ENCODE assay signal across 8 cellular contexts in genomic region chr1:99808391-99809115, GRCh38. TPM values are rescaled to one million over a fixed set of nuclear protein-coding genes. Genes with fewer than 3 reads are reported as not detected.
DNase-seq lines count a peak whose midpoint lies in the region; ATAC-seq, FAIRE-seq and TF ChIP-seq lines count a peak whose summit lies in the region.

No MANE protein-coding gene starts in this region.

- H4K91ac ChIP-seq in H1 (replicated peaks; ENCODE audit: insufficient read length, low read length): no peak overlapping the region

- POLR2A ChIA-PET in H1 (lab: Charles Lee; ENCODE audit: partially characterized antibody): no interaction called here

- peak overlapping the region in 1 of 4 experiments; percentile 8; a peak in 2 of 7 replicates for H3K9ac ChIP-seq in H1 (replicated peaks in 1 of 4; ENCODE audit: extremely low read depth in 1 of 4, low read depth in 3 of 4, low read length in 3 of 4)

- H3K18ac ChIP-seq in H1 (ENCODE audit: extremely low read depth, low read length): no peak overlapping the region

- no peak overlapping the region for H2AK5ac ChIP-seq in H1 (ENCODE audit: low read depth, low read length)

- no peaks in the 10 kb centered on the region for H3K79me1 ChIP-seq in H1 (ENCODE audit: low read depth, low read length)

- no peak overlapping the region for H2BK120ac ChIP-seq in H1 (replicated peaks; ENCODE audit: low read depth, low read length)

- H2AFZ ChIP-seq in H1 (ENCODE audit: low read length): peak overlapping the region; percentile 100

- no peak overlapping the region for H3K4ac ChIP-seq in H1 (replicated peaks; ENCODE audit: insufficient read length, low read depth, low read length)

- no peak overlapping the region for H4K5ac ChIP-seq in H1 (ENCODE audit: insufficient read length, low read depth, low read length)

- H3K4me3 ChIP-seq in H1 (ENCODE audit: extremely low read depth in 1 of 4, insufficient read depth in 2 of 4, low read depth in 3 of 4, low read length in 4 of 4) (no peak overlapping the region), thyroid gland (replicated peaks in 1 of 3) (no peak overlapping the region)

- peak; percentile 84 for DNase-seq in CD1c-positive myeloid dendritic cell (ENCODE audit: extremely low spot score)
- DNase-seq in NCI-H1436 (lab: John Stamatoyannopoulos, UW): peak; percentile 77
- DNase-seq in SKM-1 treated with dmso at 0.1 percent for 144 hours (lab: John Stamatoyannopoulos, UW; ENCODE audit: unreplicated experiment): peak; percentile 72
- peak in 1 of 2 experiments; percentile 9 for DNase-seq in H1 (ENCODE audit: low read depth in 1 of 2, low spot score in 2 of 2)
- peak; percentile 91 for DNase-seq in medulla oblongata (ENCODE audit: extremely low spot score)
- peak in 1 of 2 donors; percentile 5 for DNase-seq in thyroid gland

- no peaks in the 10 kb centered on the region for H4K20me1 ChIP-seq in H1 (replicated peaks in 1 of 2; ENCODE audit: control insufficient read depth in 1 of 2, insufficient read depth in 2 of 2, low read length in 2 of 2)

- no peaks in the 10 kb centered on the region for H3K79me2 ChIP-seq in H1 (ENCODE audit: control insufficient read depth in 1 of 2, insufficient read depth in 2 of 2, low read length in 2 of 2)

- no peak for TF ChIP-seq POLR2A in H1 (IDR thresholded peaks at IDR 0.05; ENCODE audit: control extremely low read depth in 1 of 2, low read depth in 2 of 2, low read length in 2 of 2)
- no peak for TF ChIP-seq POLR2A in thyroid gland (IDR thresholded peaks at IDR 0.05)

- no peak overlapping the region for H2BK20ac ChIP-seq in H1 (ENCODE audit: low read length)

- H3K56ac ChIP-seq in H1 (replicated peaks; ENCODE audit: insufficient read length, low read depth, low read length): no peak overlapping the region

- no peak for TF ChIP-seq EP300 in H1 (IDR thresholded peaks at IDR 0.05; ENCODE audit: borderline replicate concordance in 1 of 2, low read depth in 2 of 2, low read length in 2 of 2)

- H2BK15ac ChIP-seq in H1 (ENCODE audit: low read length): no peak overlapping the region

- WGBS in H1 (ENCODE audit: extremely low coverage in 1 of 2, insufficient coverage in 1 of 2, insufficient read length in 1 of 2, insufficient replicate concordance in 2 of 2, low coverage in 1 of 2, low lambda C conversion rate in 2 of 2, missing lambda C conversion rate in 1 of 2), 2 experiments: 22% methylated on average over 7 of the region's 7 CpGs; no CpG with 5 or more reads in 1 of the 2 experiments
- whole genome bisulfite sequencing in thyroid gland, 2 donors: 8 to 9% methylated on average over 7 of the region's 7 CpGs

- H3K23me2 ChIP-seq in H1 (ENCODE audit: low read depth, low read length): no peaks in the 10 kb centered on the region

- peak; percentile 96 for FAIRE-seq in H1 (lab: Jason Lieb, UNC)

- H3K27ac ChIP-seq in H1 (ENCODE audit: low read depth, low read length): no peak overlapping the region
- H3K27ac ChIP-seq in thyroid gland: peak overlapping the region in 2 of 3 donors; percentile 59 to 60

- intact Hi-C loops in thyroid gland (cut with DNase I): loop anchor here (5.0 to 10.0 kb wide), 2 partner anchors 644 to 1056 kb away; no protein-coding TSS in a partner anchor

- peak; percentile 95 for ATAC-seq in GM18519 (IDR thresholded peaks at IDR 0.05; ENCODE audit: low FRiP score, unreplicated experiment)
- ATAC-seq in HG02973 (IDR thresholded peaks at IDR 0.05; ENCODE audit: unreplicated experiment): peak; percentile 86

- H2BK5ac ChIP-seq in H1 (ENCODE audit: low read depth, low read length): no peak overlapping the region

- TF ChIP-seq RAD21 in H1 (IDR thresholded peaks at IDR 0.05 in 1 of 2, conservative IDR thresholded peaks at IDR 0.05 in 1 of 2; ENCODE audit: low read depth in 2 of 2, low read length in 2 of 2): peak; percentile 91 to 92

- H3K4me2 ChIP-seq in H1 (ENCODE audit: insufficient read depth in 1 of 2, low read depth in 2 of 2, low read length in 2 of 2): no peak overlapping the region

- H2BK12ac ChIP-seq in H1 (ENCODE audit: low read depth, low read length): no peak overlapping the region

- H4K8ac ChIP-seq in H1 (ENCODE audit: extremely low read depth, insufficient read depth, low read length): no peak overlapping the region

- H3K14ac ChIP-seq in H1 (ENCODE audit: insufficient read length): no peak overlapping the region

- CTCF ChIA-PET in H1 (lab: Charles Lee; ENCODE audit: partially characterized antibody): interaction anchor here (1.5 to 2.1 kb wide), 2 partner anchors 225 to 267 kb away, joined by 4 to 8 read pairs; no protein-coding TSS in a partner anchor

- no peaks in the 10 kb centered on the region for H3K36me3 ChIP-seq in H1 (ENCODE audit: control insufficient read depth in 2 of 4, insufficient read depth in 4 of 4, low read length in 3 of 4)
- no peaks in the 10 kb centered on the region for H3K36me3 ChIP-seq in thyroid gland

- H3K23ac ChIP-seq in H1 (ENCODE audit: insufficient read length): no peak overlapping the region

- H3K9me3 ChIP-seq in H1 (ENCODE audit: insufficient read depth in 2 of 2, low read depth in 1 of 2, low read length in 1 of 2) (no peaks in the 10 kb centered on the region), thyroid gland (no peaks in the 10 kb centered on the region)

- H3K4me1 ChIP-seq in H1 (replicated peaks in 1 of 4; ENCODE audit: control insufficient read depth in 3 of 4, insufficient read depth in 4 of 4, low read length in 3 of 4) (no peaks in the 10 kb centered on the region), thyroid gland (no peaks in the 10 kb centered on the region)

- H3K27me3 ChIP-seq in H1 (replicated peaks in 1 of 4; ENCODE audit: control insufficient read depth in 3 of 4, extremely low read depth in 1 of 4, insufficient read depth in 3 of 4, low read length in 3 of 4): no peaks in the 10 kb centered on the region
- H3K27me3 ChIP-seq in thyroid gland: no peaks in the 10 kb centered on the region

- peak in 2 of 3 experiments; percentile 52 to 62; a peak in 2 of 4 replicates for TF ChIP-seq CTCF in H1 (IDR thresholded peaks at IDR 0.05; ENCODE audit: control extremely low read depth in 1 of 3, insufficient read depth in 1 of 3, low read depth in 1 of 3, low read length in 3 of 3)
- peak in 5 of 6 experiments; percentile 37 to 84 (median 71) for TF ChIP-seq CTCF in thyroid gland (IDR thresholded peaks at IDR 0.05)

TF ChIP-seq in H1, 55 proteins besides CTCF, POLR2A, EP300 and RAD21:
- TF ChIP-seq TBP (IDR thresholded peaks at IDR 0.05; ENCODE audit: low read depth, low read length) (0 out of 2 replicates have a peak, but pooled peaks have one; percentile 23), RBBP5 (IDR thresholded peaks at IDR 0.05; ENCODE audit: borderline replicate concordance, low read depth, low read length) (no peak), CBX8 (IDR thresholded peaks at IDR 0.05; ENCODE audit: borderline replicate concordance, low read depth, low read length) (no peak), ATF2 (IDR thresholded peaks at IDR 0.05; ENCODE audit: low read length) (peak; percentile 63; the same call in 1 of the 2 replicates), EGR1 (IDR thresholded peaks at IDR 0.05; ENCODE audit: borderline replicate concordance, low read depth, low read length) (peak; percentile 12; the same call in 1 of the 2 replicates), SRF (IDR thresholded peaks at IDR 0.05; ENCODE audit: low read depth, low read length) (peak; percentile 88), SP4 (IDR thresholded peaks at IDR 0.05; ENCODE audit: low read length) (no peak), POLR2AphosphoS5 (IDR thresholded peaks at IDR 0.05; ENCODE audit: low read depth, low read length) (no peak), ASH2L (IDR thresholded peaks at IDR 0.05; ENCODE audit: low read length) (peak; percentile 31)

RNA-seq across cellular contexts. Expression of gene AGL, which starts 41.6 kb away (rescaled TPM):
- total RNA-seq in H1 (2021; fragmentation: NEBNext Ultra II Directional; extraction: Animal tissue kit (Norgen Biotek cat#: 25700)): 19.2 and 19.3 TPM in 2 replicates
- polyA plus RNA-seq in H1 (2011; rRNA removed): 2.0 and 2.7 TPM in 2 replicates
- 3.7 TPM for polyA plus RNA-seq in H1 (2011; cell fraction: cytosol; rRNA removed)
- 2.7 TPM for polyA plus RNA-seq in H1 (2011; cell fraction: nucleus; rRNA removed)
- 5.4 to 11.7 TPM (median 7.6 TPM) in 4 replicates for polyA plus RNA-seq in H1 (2012, experiment 1 of 2)
- 0.64 TPM for polyA plus RNA-seq in H1 (2012, experiment 2 of 2)
- 9.2 TPM for polyA plus RNA-seq in H1 (2013, experiment 1 of 2)
- 8.2 TPM for polyA plus RNA-seq in H1 (2013, experiment 2 of 2)
- polyA minus RNA-seq in H1 (2011; rRNA and poly(A)+ RNA removed): 14.0 and 20.2 TPM in 2 replicates
- 10.0 TPM for polyA minus RNA-seq in H1 (2011; cell fraction: cytosol; rRNA and poly(A)+ RNA removed)
- 16.3 TPM for polyA minus RNA-seq in H1 (2011; cell fraction: nucleus; rRNA and poly(A)+ RNA removed)
- total RNA-seq in thyroid gland: 10 to 100 TPM; 23.2 to 57.3 (median 34.7) TPM

RNA-seq across cellular contexts. Expression of gene FRRS1, which starts 42.1 kb away (rescaled TPM):
- total RNA-seq in H1 (2021; fragmentation: NEBNext Ultra II Directional; extraction: Animal tissue kit (Norgen Biotek cat#: 25700)): 5.6 and 6.5 TPM in 2 replicates
- polyA plus RNA-seq in H1 (2011; rRNA removed): 3.5 and 13.7 TPM in 2 replicates
- polyA plus RNA-seq in H1 (2011; cell fraction: cytosol; rRNA removed): 2.3 TPM
- polyA plus RNA-seq in H1 (2011; cell fraction: nucleus; rRNA removed): 2.1 TPM
- 3.0 to 4.0 TPM (median 3.2 TPM) in 4 replicates for polyA plus RNA-seq in H1 (2012, experiment 1 of 2)
- polyA plus RNA-seq in H1 (2012, experiment 2 of 2): 0.41 TPM
- 7.4 TPM for polyA plus RNA-seq in H1 (2013, experiment 1 of 2)
- polyA plus RNA-seq in H1 (2013, experiment 2 of 2): 7.4 TPM
- polyA minus RNA-seq in H1 (2011; rRNA and poly(A)+ RNA removed): 15.1 and 20.5 TPM in 2 replicates
- 5.6 TPM for polyA minus RNA-seq in H1 (2011; cell fraction: cytosol; rRNA and poly(A)+ RNA removed)
- polyA minus RNA-seq in H1 (2011; cell fraction: nucleus; rRNA and poly(A)+ RNA removed): 8.7 TPM
- total RNA-seq in thyroid gland: 10 to 100 TPM; 10.4 to 12.9 (median 11.3) TPM
